1 cellular context compared by ENCODE assay signal in genomic region chr1:16122361-16122881, GRCh38.
A peak's percentile ranks its signal among the peaks of the same experiment; 100 is the strongest.
TF ChIP-seq lines count a peak whose summit lies in the region.

No MANE protein-coding gene starts in this region.

TF ChIP-seq in HepG2, 621 proteins besides CTCF, POLR2A, EP300 and RAD21 (continues in another document):
- no peak for TF ChIP-seq ADNP (CRISPR knock-in tag; IDR thresholded peaks at IDR 0.05)
- peak; percentile 35; the same call in 1 of the 2 replicates for TF ChIP-seq MAX (IDR thresholded peaks at IDR 0.05)
- TF ChIP-seq IKZF1 (IDR thresholded peaks at IDR 0.05) = no peak
- TF ChIP-seq NFRKB (IDR thresholded peaks at IDR 0.05) = no peak
- TF ChIP-seq ZNF768 (CRISPR knock-in tag; IDR thresholded peaks at IDR 0.05) = no peak; the same call in 1 of the 2 replicates
- no peak for TF ChIP-seq PRMT3 (CRISPR knock-in tag; IDR thresholded peaks at IDR 0.05; ENCODE audit: borderline replicate concordance, low read depth)
- no peak for TF ChIP-seq HOXA7 (CRISPR knock-in tag; IDR thresholded peaks at IDR 0.05)
- TF ChIP-seq ELK4 (CRISPR knock-in tag; IDR thresholded peaks at IDR 0.05; ENCODE audit: borderline replicate concordance) = no peak
- TF ChIP-seq ZNF367 (CRISPR knock-in tag; IDR thresholded peaks at IDR 0.05; ENCODE audit: borderline replicate concordance) = no peak
- TF ChIP-seq ARID4A (CRISPR knock-in tag; IDR thresholded peaks at IDR 0.05; ENCODE audit: borderline replicate concordance) = no peak
- TF ChIP-seq PATZ1 (CRISPR knock-in tag; IDR thresholded peaks at IDR 0.05) = no peak
- TF ChIP-seq ZFX (CRISPR knock-in tag; IDR thresholded peaks at IDR 0.05; ENCODE audit: low read depth) = peak; percentile 38; the same call in 1 of the 2 replicates
- no peak for TF ChIP-seq MLXIP (CRISPR knock-in tag; IDR thresholded peaks at IDR 0.05; ENCODE audit: borderline replicate concordance)
- TF ChIP-seq LRRFIP1 (CRISPR knock-in tag; conservative IDR thresholded peaks at IDR 0.05) = no peak
- TF ChIP-seq HES4 (CRISPR knock-in tag; IDR thresholded peaks at IDR 0.05; ENCODE audit: borderline replicate concordance) = no peak
- TF ChIP-seq ZNF263 (CRISPR knock-in tag; IDR thresholded peaks at IDR 0.05) = peak; percentile 85
- TF ChIP-seq ZNF124 (CRISPR knock-in tag; IDR thresholded peaks at IDR 0.05) = no peak
- no peak for TF ChIP-seq ZNF230 (CRISPR knock-in tag; IDR thresholded peaks at IDR 0.05)
- TF ChIP-seq ZSCAN29 (CRISPR knock-in tag; conservative IDR thresholded peaks at IDR 0.05) = no peak
- no peak for TF ChIP-seq DPF2 (CRISPR knock-in tag; IDR thresholded peaks at IDR 0.05; ENCODE audit: borderline replicate concordance, low read depth)
- TF ChIP-seq ZNF34 (CRISPR knock-in tag; IDR thresholded peaks at IDR 0.05; ENCODE audit: borderline replicate concordance) = no peak
- TF ChIP-seq ZNF639 (CRISPR knock-in tag; conservative IDR thresholded peaks at IDR 0.05) = no peak
- no peak for TF ChIP-seq MBNL3 (CRISPR knock-in tag; conservative IDR thresholded peaks at IDR 0.05)
- TF ChIP-seq THAP9 (CRISPR knock-in tag; IDR thresholded peaks at IDR 0.05; ENCODE audit: borderline replicate concordance) = no peak
- TF ChIP-seq KDM5B (CRISPR knock-in tag; IDR thresholded peaks at IDR 0.05; ENCODE audit: borderline replicate concordance) = no peak
- no peak for TF ChIP-seq TBX3 (IDR thresholded peaks at IDR 0.05; ENCODE audit: borderline replicate concordance)
- no peak for TF ChIP-seq ZNF354B (CRISPR knock-in tag; IDR thresholded peaks at IDR 0.05)
- TF ChIP-seq ZNF12 (CRISPR knock-in tag; IDR thresholded peaks at IDR 0.05) = no peak
